ENCODE assay signal across 21 cellular contexts in genomic region chr21:34141373-34141772, GRCh38.
"Had no signal": no experiment of that assay in that cellular context is flagged by ENCODE, and none has a peak within 500 bp of the region (broad histone marks: within the 10 kb centered on the region; RNA-seq: fewer than 3 reads in every experiment).

No MANE protein-coding gene starts in this region.

- H3K27ac ChIP-seq: parathyroid adenoma, prostate gland, spleen, testis had no signal

- H3K4me3 Mint-ChIP-seq: central memory CD8-positive, alpha-beta T cell; immature natural killer cell; naive thymus-derived CD8-positive, alpha-beta T cell; stimulated activated naive B cell treated with anti-CD40 and anti-IgM and Interleukin-4, amounts not matched to agents 10 μg/mL and 1 μg/mL and 100 μg/mL, for 72 hours; stimulated activated naive CD8-positive, alpha-beta T cell treated with anti-CD3 and anti-CD28 coated beads, Interleukin-15, amount 100 ng/mL, for 72 hours had no signal

- H3K9me3 ChIP-seq: prostate gland, testis had no signal

- H3K36me3 ChIP-seq: prostate gland had no signal

- FAIRE-seq: kidney had no signal

- H3K9me3 Mint-ChIP-seq: central memory CD8-positive, alpha-beta T cell had no signal

- H3K4me3 ChIP-seq: dorsolateral prefrontal cortex, mucosa of descending colon, prostate gland, spleen, testis, tibial nerve had no signal

- H2AFZ ChIP-seq: parathyroid adenoma had no signal

- H3K27me3 ChIP-seq: spleen, testis, tibial nerve had no signal

- H3K27me3 Mint-ChIP-seq: central memory CD8-positive, alpha-beta T cell; naive thymus-derived CD8-positive, alpha-beta T cell; stimulated activated naive B cell treated with anti-CD40 and anti-IgM and Interleukin-4, amounts not matched to agents 10 μg/mL and 1 μg/mL and 100 μg/mL, for 72 hours; stimulated activated naive CD8-positive, alpha-beta T cell treated with anti-CD3 and anti-CD28 coated beads, Interleukin-15, amount 100 ng/mL, for 72 hours had no signal

- H3K9ac ChIP-seq: parathyroid adenoma had no signal

- ATAC-seq: left cardiac atrium; mucosa of descending colon; naive thymus-derived CD8-positive, alpha-beta T cell; sciatic nerve; stimulated activated naive B cell treated with anti-CD40 and anti-IgM and Interleukin-4, amounts not matched to agents 10 μg/mL and 1 μg/mL and 100 μg/mL, for 72 hours; stimulated activated naive CD8-positive, alpha-beta T cell treated with anti-CD3 and anti-CD28 coated beads, Interleukin-15, amount 100 ng/mL, for 72 hours had no signal

- H3K4me1 ChIP-seq: parathyroid adenoma, prostate gland, testis had no signal

- DNase-seq: cortex of kidney; dorsolateral prefrontal cortex; effector CD8-positive, alpha-beta T cell; immature natural killer cell; kidney; left cardiac atrium; mucosa of descending colon; naive thymus-derived CD8-positive, alpha-beta T cell; retina; spleen; stimulated activated CD4-positive, alpha-beta T cell treated with anti-CD3 and anti-CD28 coated beads, Interleukin-15, amount 100 ng/mL, for 24 hours; stimulated activated CD4-positive, alpha-beta T cell treated with anti-CD3 and anti-CD28 coated beads, Interleukin-1b, Interleukin-23, amount 100 ng/mL, for 48 hours; stimulated activated CD4-positive, alpha-beta T cell treated with anti-CD3 and anti-CD28 coated beads, Interleukin-4, amount 100 ng/mL, for 24 hours; stimulated activated naive B cell treated with anti-CD40 and anti-IgM and Interleukin-4, amounts not matched to agents 10 μg/mL and 1 μg/mL and 100 μg/mL, for 72 hours; stimulated activated naive CD8-positive, alpha-beta T cell treated with anti-CD3 and anti-CD28 coated beads, Interleukin-15, amount 100 ng/mL, for 72 hours; testis had no signal
